11 cellular contexts compared by ENCODE assay signal in genomic region chr6:37940074-37940847, GRCh38.
DNase-seq lines count a peak whose midpoint lies in the region; ATAC-seq and TF ChIP-seq lines count a peak whose summit lies in the region.
"Had no signal": no experiment of that assay in that cellular context is flagged by ENCODE, and none has a peak within 500 bp of the region (broad histone marks: within the 10 kb centered on the region; RNA-seq: fewer than 3 reads in every experiment).

No MANE protein-coding gene starts in this region.

- no peaks in the 10 kb centered on the region for H3F3A ChIP-seq in PC-3 (ENCODE audit: low read length, unreplicated experiment)

- H3K4me2 ChIP-seq in PC-3 (ENCODE audit: low read length): no peak overlapping the region

- no peak overlapping the region for H2AFZ ChIP-seq in PC-3 (ENCODE audit: low read length)

- CTCF ChIA-PET in PC-3 (lab: Charles Lee): no interaction called here

- intact Hi-C loops in PC-3 (cut with micrococcal nuclease): loop anchor here (5.0 kb wide), 1 partner anchor 72 kb away; no protein-coding TSS in a partner anchor
- intact Hi-C loops in ovary (cut with DNase I): no loop called here

- POLR2A ChIA-PET in PC-3 (lab: Charles Lee; ENCODE audit: unreplicated experiment): no interaction called here

- 77 to 81% (median 80%) methylated on average over 3 of the region's 3 CpGs for WGBS in ovary, 3 donors

- no TSS peak for BruUV-seq in PC-3 (replicated peaks; lab: Mats Ljungman, UMichigan)

- H4K20me1 ChIP-seq in PC-3 (ENCODE audit: low read length): 0 out of 2 replicates have a peak, but pooled peaks cover 6% of the 10 kb centered on the region

- H3K4me3 ChIP-seq in PC-3 (ENCODE audit: low read length): no peak overlapping the region
- H3K4me3 ChIP-seq in fibroblast of mammary gland (ENCODE audit: control insufficient read depth, low read depth, low read length): no peak overlapping the region
- no peak overlapping the region for H3K4me3 ChIP-seq in ovary

- H3K4me1 ChIP-seq in PC-3 (ENCODE audit: insufficient read depth, low read length): no peaks in the 10 kb centered on the region
- H3K4me1 ChIP-seq in ovary (ENCODE audit: insufficient read depth): peaks cover 2% of the 10 kb centered on the region

- H3K27ac ChIP-seq in PC-3 (ENCODE audit: low read length): no peak overlapping the region
- no peak overlapping the region for H3K27ac ChIP-seq in ovary

- DNase-seq in EL: peak; percentile 44
- DNase-seq in PC-3: no peak
- peak; percentile 56 for DNase-seq in fibroblast of mammary gland (ENCODE audit: low read depth)
- DNase-seq in ovary: peak in 3 of 5 donors; percentile 25 to 52 (median 37)
- no peak for DNase-seq in effector CD4-positive, alpha-beta T cell
- no peak for DNase-seq in RKO (ENCODE audit: low spot score)
- DNase-seq: activated gamma-delta T cell; H7; stimulated activated CD8-positive, alpha-beta memory T cell treated with anti-CD3 and anti-CD28 coated beads, Interleukin-4, amount 100 ng/mL, for 48 hours had no signal

- no peaks in the 10 kb centered on the region for H3K27me3 ChIP-seq in PC-3 (ENCODE audit: low read length)
- H3K27me3 ChIP-seq in ovary: no peaks in the 10 kb centered on the region

- no peaks in the 10 kb centered on the region for H3K9me2 ChIP-seq in PC-3 (replicated peaks; ENCODE audit: low read length)

- ATAC-seq in PC-3: peak; percentile 69
- ATAC-seq in GM18502 (IDR thresholded peaks at IDR 0.05; ENCODE audit: poor library complexity, unreplicated experiment): no peak
- ATAC-seq in GM18873 (IDR thresholded peaks at IDR 0.05; ENCODE audit: low FRiP score, unreplicated experiment): no peak

- H3K9me3 ChIP-seq in PC-3 (ENCODE audit: low read length) (no peaks in the 10 kb centered on the region), ovary (no peaks in the 10 kb centered on the region)

- no peak for TF ChIP-seq POLR2A in ovary (IDR thresholded peaks at IDR 0.05)

- peaks cover 50% of the 10 kb centered on the region for H3K79me2 ChIP-seq in PC-3 (ENCODE audit: low read length)

- H3K9ac ChIP-seq in PC-3 (ENCODE audit: low read length): no peak overlapping the region

- no peaks in the 10 kb centered on the region for H3K36me3 ChIP-seq in PC-3 (ENCODE audit: low read depth, low read length)
- no peaks in the 10 kb centered on the region for H3K36me3 ChIP-seq in ovary

- no peak for TF ChIP-seq EP300 in ovary (IDR thresholded peaks at IDR 0.05)

- TF ChIP-seq CTCF in PC-3 (conservative IDR thresholded peaks at IDR 0.05; ENCODE audit: low read depth, low read length) (no peak), fibroblast of mammary gland (conservative IDR thresholded peaks at IDR 0.05; ENCODE audit: control insufficient read depth, insufficient read depth, low read depth, low read length) (no peak), ovary (IDR thresholded peaks at IDR 0.05) (no peak)

Comparison
In these comparisons a context has a peak if more than half of its experiments do, and no peak if none do; other contexts are left out.
1. DNase-seq: peak in EL (single experiment), fibroblast of mammary gland (single experiment) and ovary (3 of 5); none in PC-3 (single experiment), effector CD4-positive, alpha-beta T cell (single experiment) and RKO (single experiment).